ENCODE assay signal across 18 cellular contexts in genomic region chr2:167190053-167190452, GRCh38.
A peak's percentile ranks its signal among the peaks of the same experiment; 100 is the strongest.
DNase-seq lines count a peak whose midpoint lies in the region; ATAC-seq and TF ChIP-seq lines count a peak whose summit lies in the region.
"Had no signal": no experiment of that assay in that cellular context is flagged by ENCODE, and none has a peak within 500 bp of the region (broad histone marks: within the 10 kb centered on the region; RNA-seq: fewer than 3 reads in every experiment).

No MANE protein-coding gene starts in this region.

- no peaks in the 10 kb centered on the region for H3K27me3 ChIP-seq in SJCRH30
- H3K27me3 ChIP-seq: dorsolateral prefrontal cortex had no signal

- H3K27ac ChIP-seq in SJCRH30, result no peak overlapping the region
- H3K27ac ChIP-seq: C4-2B, dorsolateral prefrontal cortex, prostate gland had no signal

- TF ChIP-seq CTCF in foreskin fibroblast (IDR thresholded peaks at IDR 0.05; ENCODE audit: low read depth, low read length), result no peak

- H3K36me3 ChIP-seq in SJCRH30, result no peaks in the 10 kb centered on the region
- H3K36me3 ChIP-seq: prostate gland had no signal

- H3K4me1 ChIP-seq in SJCRH30, result peaks cover 8% of the 10 kb centered on the region; the same call in 1 of the 2 replicates
- H3K4me1 ChIP-seq: prostate gland had no signal

- DNase-seq in HCEC 1CT (peak; percentile 86), SJCRH30 (peak; percentile 20 to 58), foreskin fibroblast (peak; percentile 74 to 78), skeletal muscle cell (ENCODE audit: low read depth) (peak; percentile 92), NCI-H1930 (lab: John Stamatoyannopoulos, UW) (no peak)
- no peak for DNase-seq in stimulated activated naive CD4-positive, alpha-beta T cell (lab: John Stamatoyannopoulos, UW)
- DNase-seq: activated CD4-positive, alpha-beta T cell treated with anti-CD3 and anti-CD28 coated beads, Interleukin-2, amount 50 U/mL, for 1 hour; activated naive CD8-positive, alpha-beta T cell treated with anti-CD3 and anti-CD28 coated beads, Interleukin-2, amount 50 U/mL, for 24 hours; activated T-cell treated with anti-CD3 and anti-CD28 coated beads, Interleukin-2, amount 50 U/mL, for 4 hours; dorsolateral prefrontal cortex; foreskin melanocyte; mucosa of descending colon; stimulated activated naive B cell treated with anti-CD40 and anti-IgM and Interleukin-4, amounts not matched to agents 10 μg/mL and 1 μg/mL and 100 μg/mL, for 72 hours; T-helper 9 cell had no signal

- no peaks in the 10 kb centered on the region for H3K9me3 ChIP-seq in SJCRH30 (replicated peaks)
- H3K9me3 ChIP-seq: mucosa of descending colon, prostate gland had no signal

- H3K4me3 ChIP-seq in SJCRH30 (no peak overlapping the region), foreskin fibroblast (ENCODE audit: low read depth in 1 of 2, low read length in 2 of 2) (no peak overlapping the region), skeletal muscle cell (ENCODE audit: low read depth, low read length) (no peak overlapping the region)
- H3K4me3 ChIP-seq: dorsolateral prefrontal cortex, mucosa of descending colon, prostate gland had no signal

- ATAC-seq in GM19455 (IDR thresholded peaks at IDR 0.05; ENCODE audit: unreplicated experiment) (no peak), HG03045 (IDR thresholded peaks at IDR 0.05; ENCODE audit: unreplicated experiment) (no peak)
- ATAC-seq: activated naive CD8-positive, alpha-beta T cell treated with anti-CD3 and anti-CD28 coated beads, Interleukin-2, amount 50 U/mL, for 24 hours; activated T-cell treated with anti-CD3 and anti-CD28 coated beads, Interleukin-2, amount 50 U/mL, for 4 hours; mucosa of descending colon; stimulated activated naive B cell treated with anti-CD40 and anti-IgM and Interleukin-4, amounts not matched to agents 10 μg/mL and 1 μg/mL and 100 μg/mL, for 72 hours had no signal

Comparison
In these comparisons a context has a peak if more than half of its experiments do, and no peak if none do; other contexts are left out.
1. DNase-seq: peak in HCEC 1CT (single experiment), SJCRH30 (2 of 2), foreskin fibroblast (2 of 2) and skeletal muscle cell (single experiment); none in stimulated activated naive CD4-positive, alpha-beta T cell (0 of 6) and NCI-H1930 (0 of 2).